Comparison of ENCODE assay signal across 8 cellular contexts in genomic region chr7:45136106-45137060, GRCh38. TPM values are rescaled to one million over a fixed set of nuclear protein-coding genes. Genes with fewer than 3 reads are reported as not detected.
A peak's percentile ranks its signal among the peaks of the same experiment; 100 is the strongest.
DNase-seq lines count a peak whose midpoint lies in the region; ATAC-seq, FAIRE-seq and TF ChIP-seq lines count a peak whose summit lies in the region.

No MANE protein-coding gene starts in this region.

- no peaks in the 10 kb centered on the region for H3K4me1 ChIP-seq in H1 (replicated peaks in 1 of 4; ENCODE audit: control insufficient read depth in 3 of 4, insufficient read depth in 4 of 4, low read length in 3 of 4)

- no peak overlapping the region for H3K4ac ChIP-seq in H1 (replicated peaks; ENCODE audit: insufficient read length, low read depth, low read length)

- H2AK5ac ChIP-seq in H1 (ENCODE audit: low read depth, low read length), result no peak overlapping the region

- no peak overlapping the region for H4K5ac ChIP-seq in H1 (ENCODE audit: insufficient read length, low read depth, low read length)

- H3K36me3 ChIP-seq in H1 (ENCODE audit: control insufficient read depth in 2 of 4, insufficient read depth in 4 of 4, low read length in 3 of 4), result no peaks in the 10 kb centered on the region

- H3K27ac ChIP-seq in H1 (ENCODE audit: low read depth, low read length), result no peak overlapping the region

- H4K8ac ChIP-seq in H1 (ENCODE audit: extremely low read depth, insufficient read depth, low read length), result no peak overlapping the region

- no peak overlapping the region for H3K18ac ChIP-seq in H1 (ENCODE audit: extremely low read depth, low read length)

- H3K79me2 ChIP-seq in H1 (ENCODE audit: control insufficient read depth in 1 of 2, insufficient read depth in 2 of 2, low read length in 2 of 2), result no peaks in the 10 kb centered on the region

- no peak overlapping the region for H3K9ac ChIP-seq in H1 (replicated peaks in 1 of 4; ENCODE audit: extremely low read depth in 1 of 4, low read depth in 3 of 4, low read length in 3 of 4)

- WGBS in H1 (ENCODE audit: extremely low coverage in 1 of 2, insufficient coverage in 1 of 2, insufficient read length in 1 of 2, insufficient replicate concordance in 2 of 2, low coverage in 1 of 2, low lambda C conversion rate in 2 of 2, missing lambda C conversion rate in 1 of 2), 2 experiments, result 58% methylated on average over 9 of the region's 9 CpGs; no CpG with 5 or more reads in 1 of the 2 experiments

- TF ChIP-seq EP300 in H1 (IDR thresholded peaks at IDR 0.05; ENCODE audit: borderline replicate concordance in 1 of 2, low read depth in 2 of 2, low read length in 2 of 2), result no peak

- CTCF ChIA-PET in H1 (lab: Charles Lee; ENCODE audit: partially characterized antibody), result interaction anchor here (0.6 to 6.1 kb wide), 51 partner anchors 8 to 588 kb away, joined by 3 to 105 read pairs (median 5); partner anchors contain the start of genes CCM2, NACAD and TBRG4

- H2BK12ac ChIP-seq in H1 (ENCODE audit: low read depth, low read length), result no peak overlapping the region

- H2BK20ac ChIP-seq in H1 (ENCODE audit: low read length), result no peak overlapping the region

- H2BK120ac ChIP-seq in H1 (replicated peaks; ENCODE audit: low read depth, low read length), result no peak overlapping the region

- no peak overlapping the region for H3K56ac ChIP-seq in H1 (replicated peaks; ENCODE audit: insufficient read length, low read depth, low read length)

- H3K23ac ChIP-seq in H1 (ENCODE audit: insufficient read length), result no peak overlapping the region

- TF ChIP-seq RAD21 in H1 (IDR thresholded peaks at IDR 0.05 in 1 of 2, conservative IDR thresholded peaks at IDR 0.05 in 1 of 2; ENCODE audit: low read depth in 2 of 2, low read length in 2 of 2), result peak; percentile 94

- no peak overlapping the region for H2BK15ac ChIP-seq in H1 (ENCODE audit: low read length)

- FAIRE-seq in H1 (lab: Jason Lieb, UNC), result peak; percentile 72

- no peak overlapping the region for H3K4me2 ChIP-seq in H1 (ENCODE audit: insufficient read depth in 1 of 2, low read depth in 2 of 2, low read length in 2 of 2)

- H3K27me3 ChIP-seq in H1 (replicated peaks in 1 of 4; ENCODE audit: control insufficient read depth in 3 of 4, extremely low read depth in 1 of 4, insufficient read depth in 3 of 4, low read length in 3 of 4), result no peaks in the 10 kb centered on the region

- ATAC-seq in HG03460 (IDR thresholded peaks at IDR 0.05; ENCODE audit: unreplicated experiment), result no peak

- H3K79me1 ChIP-seq in H1 (ENCODE audit: low read depth, low read length), result no peaks in the 10 kb centered on the region

- no peak overlapping the region for H3K14ac ChIP-seq in H1 (ENCODE audit: insufficient read length)

- H2AFZ ChIP-seq in H1 (ENCODE audit: low read length), result peak overlapping the region; percentile 86

- TF ChIP-seq POLR2A in H1 (IDR thresholded peaks at IDR 0.05; ENCODE audit: control extremely low read depth in 1 of 2, low read depth in 2 of 2, low read length in 2 of 2), result no peak

- DNase-seq in GM04504 (ENCODE audit: low read depth) (peak; percentile 54), HS-5 (ENCODE audit: low read depth) (peak; percentile 57), NOMO-1 (lab: John Stamatoyannopoulos, UW; ENCODE audit: unreplicated experiment in 2 of 2) (peak; percentile 68 to 82), H1 (ENCODE audit: low read depth in 1 of 2, low spot score in 2 of 2) (no peak), middle frontal gyrus (ENCODE audit: extremely low spot score, low spot score) (peak; percentile 76)
- peak; percentile 81 for DNase-seq in activated CD8-positive, alpha-beta memory T cell treated with anti-CD3 and anti-CD28 coated beads for 24 hours
- DNase-seq in stimulated activated CD8-positive, alpha-beta memory T cell treated with anti-CD3 and anti-CD28 coated beads, Interleukin-4, amount 100 ng/mL, for 24 hours (ENCODE audit: low read depth), result peak; percentile 25

- H4K20me1 ChIP-seq in H1 (replicated peaks in 1 of 2; ENCODE audit: control insufficient read depth in 1 of 2, insufficient read depth in 2 of 2, low read length in 2 of 2), result no peaks in the 10 kb centered on the region

- no peak overlapping the region for H2BK5ac ChIP-seq in H1 (ENCODE audit: low read depth, low read length)

- no peaks in the 10 kb centered on the region for H3K9me3 ChIP-seq in H1 (ENCODE audit: insufficient read depth in 2 of 2, low read depth in 1 of 2, low read length in 1 of 2)

- no peak overlapping the region for H4K91ac ChIP-seq in H1 (replicated peaks; ENCODE audit: insufficient read length, low read length)

- TF ChIP-seq CTCF in H1 (IDR thresholded peaks at IDR 0.05; ENCODE audit: control extremely low read depth in 1 of 3, insufficient read depth in 1 of 3, low read depth in 1 of 3, low read length in 3 of 3), result peak in 2 of 3 experiments; percentile 83 to 93; a peak in 3 of 4 replicates

- H3K4me3 ChIP-seq in H1 (ENCODE audit: extremely low read depth in 1 of 4, insufficient read depth in 2 of 4, low read depth in 3 of 4, low read length in 4 of 4), result no peak overlapping the region

- H3K23me2 ChIP-seq in H1 (ENCODE audit: low read depth, low read length), result no peaks in the 10 kb centered on the region

- POLR2A ChIA-PET in H1 (lab: Charles Lee; ENCODE audit: partially characterized antibody), result interaction anchor here (0.9 to 2.8 kb wide), 7 partner anchors 10 to 163 kb away, joined by 3 to 13 read pairs (median 4); partner anchors contain the start of gene TBRG4

TF ChIP-seq in H1, 55 proteins besides CTCF, POLR2A, EP300 and RAD21 (continues in another document):
- no peak for TF ChIP-seq MAFK (IDR thresholded peaks at IDR 0.05; ENCODE audit: low read depth, low read length)
- TF ChIP-seq TAF1 (IDR thresholded peaks at IDR 0.05; ENCODE audit: low read depth, low read length), result no peak
- no peak for TF ChIP-seq MAX (IDR thresholded peaks at IDR 0.05)
- TF ChIP-seq TBP (IDR thresholded peaks at IDR 0.05; ENCODE audit: low read depth, low read length), result no peak
- TF ChIP-seq SIX5 (IDR thresholded peaks at IDR 0.05; ENCODE audit: low read depth, low read length), result no peak
- no peak for TF ChIP-seq SIRT6 (IDR thresholded peaks at IDR 0.05; ENCODE audit: low read length)
- no peak for TF ChIP-seq TAF7 (optimal IDR thresholded peaks at IDR 0.05; ENCODE audit: borderline replicate concordance, low read depth, low read length)
- no peak for TF ChIP-seq USF2 (IDR thresholded peaks at IDR 0.05; ENCODE audit: low read length)
- no peak for TF ChIP-seq RFX5 (IDR thresholded peaks at IDR 0.05; ENCODE audit: borderline replicate concordance, low read depth, low read length)
- no peak for TF ChIP-seq BACH1 (IDR thresholded peaks at IDR 0.05; ENCODE audit: low read length)

RNA-seq across cellular contexts. Expression of gene RAMP3, which starts 21.2 kb away (rescaled TPM):
- total RNA-seq in H1 (2021; fragmentation: NEBNext Ultra II Directional; extraction: Animal tissue kit (Norgen Biotek cat#: 25700)), result 0.88 and 0.92 TPM in 2 replicates
- polyA plus RNA-seq in H1 (2011; rRNA removed), result 0.98 and 2.7 TPM in 2 replicates
- 1.7 TPM for polyA plus RNA-seq in H1 (2011; cell fraction: cytosol; rRNA removed)
- 1.7 TPM for polyA plus RNA-seq in H1 (2011; cell fraction: nucleus; rRNA removed)
- polyA plus RNA-seq in H1 (2012, experiment 1 of 2), result 0.84 to 1.3 TPM (median 1.0 TPM) in 4 replicates
- polyA plus RNA-seq in H1 (2012, experiment 2 of 2), result 1.2 TPM
- polyA plus RNA-seq in H1 (2013, experiment 1 of 2), result 1.2 TPM
- 1.6 TPM for polyA plus RNA-seq in H1 (2013, experiment 2 of 2)
- 1.3 and 1.5 TPM in 2 replicates for polyA minus RNA-seq in H1 (2011; rRNA and poly(A)+ RNA removed)
- not detected for polyA minus RNA-seq in H1 (2011; cell fraction: cytosol; rRNA and poly(A)+ RNA removed)
- polyA minus RNA-seq in H1 (2011; cell fraction: nucleus; rRNA and poly(A)+ RNA removed), result not detected

RNA-seq across cellular contexts. Expression of gene TBRG4, which starts 24.9 kb away (rescaled TPM):
- 137 and 146 TPM in 2 replicates for total RNA-seq in H1 (2021; fragmentation: NEBNext Ultra II Directional; extraction: Animal tissue kit (Norgen Biotek cat#: 25700))
- 110 and 134 TPM in 2 replicates for polyA plus RNA-seq in H1 (2011; rRNA removed)
- polyA plus RNA-seq in H1 (2011; cell fraction: cytosol; rRNA removed), result 139 TPM
- 303 TPM for polyA plus RNA-seq in H1 (2011; cell fraction: nucleus; rRNA removed)
- 89.0 to 132 TPM (median 112 TPM) in 4 replicates for polyA plus RNA-seq in H1 (2012, experiment 1 of 2)
- polyA plus RNA-seq in H1 (2012, experiment 2 of 2), result 202 TPM
- 91.1 TPM for polyA plus RNA-seq in H1 (2013, experiment 1 of 2)
- 79.7 TPM for polyA plus RNA-seq in H1 (2013, experiment 2 of 2)
- 256 and 274 TPM in 2 replicates for polyA minus RNA-seq in H1 (2011; rRNA and poly(A)+ RNA removed)
- 109 TPM for polyA minus RNA-seq in H1 (2011; cell fraction: cytosol; rRNA and poly(A)+ RNA removed)
- 302 TPM for polyA minus RNA-seq in H1 (2011; cell fraction: nucleus; rRNA and poly(A)+ RNA removed)

RNA-seq across cellular contexts. Expression of gene NACAD, which starts 47.6 kb away (rescaled TPM):
- total RNA-seq in H1 (2021; fragmentation: NEBNext Ultra II Directional; extraction: Animal tissue kit (Norgen Biotek cat#: 25700)), result 6.0 and 6.4 TPM in 2 replicates
- 1.3 and 2.7 TPM in 2 replicates for polyA plus RNA-seq in H1 (2011; rRNA removed)
- polyA plus RNA-seq in H1 (2011; cell fraction: cytosol; rRNA removed), result 0.89 TPM
- 2.7 TPM for polyA plus RNA-seq in H1 (2011; cell fraction: nucleus; rRNA removed)
- polyA plus RNA-seq in H1 (2012, experiment 1 of 2), result 3.6 to 5.1 TPM (median 4.4 TPM) in 4 replicates
- polyA plus RNA-seq in H1 (2012, experiment 2 of 2), result 3.1 TPM
- polyA plus RNA-seq in H1 (2013, experiment 1 of 2), result 3.0 TPM
- polyA plus RNA-seq in H1 (2013, experiment 2 of 2), result 2.9 TPM
- 1.0 and 1.1 TPM in 2 replicates for polyA minus RNA-seq in H1 (2011; rRNA and poly(A)+ RNA removed)
- polyA minus RNA-seq in H1 (2011; cell fraction: cytosol; rRNA and poly(A)+ RNA removed), result 3.6 TPM
- 4.6 TPM for polyA minus RNA-seq in H1 (2011; cell fraction: nucleus; rRNA and poly(A)+ RNA removed)

Comparison
In these comparisons a context has a peak if more than half of its experiments do, and no peak if none do; other contexts are left out.
1. DNase-seq: peak in GM04504 (single experiment), HS-5 (single experiment), NOMO-1 (2 of 2), activated CD8-positive, alpha-beta memory T cell treated with anti-CD3 and anti-CD28 coated beads for 24 hours (single experiment), middle frontal gyrus (single experiment) and stimulated activated CD8-positive, alpha-beta memory T cell treated with anti-CD3 and anti-CD28 coated beads, Interleukin-4, amount 100 ng/mL, for 24 hours (single experiment); none in H1 (0 of 2).